14 cellular contexts compared by ENCODE assay signal in genomic region chr13:98103942-98104880, GRCh38. TPM values are rescaled to one million over a fixed set of nuclear protein-coding genes. Genes with fewer than 3 reads are reported as not detected.
DNase-seq lines count a peak whose midpoint lies in the region; ATAC-seq and TF ChIP-seq lines count a peak whose summit lies in the region.
"Had no signal": no experiment of that assay in that cellular context is flagged by ENCODE, and none has a peak within 500 bp of the region (broad histone marks: within the 10 kb centered on the region; RNA-seq: fewer than 3 reads in every experiment).

No MANE protein-coding gene starts in this region.

- H3K27ac ChIP-seq in mesenchymal stem cell (ENCODE audit: low read length, poor library complexity, severe bottlenecking) (no peak overlapping the region), esophagus muscularis mucosa (replicated peaks in 1 of 4) (no peak overlapping the region)
- H3K27ac ChIP-seq: heart right ventricle, Peyer's patch, sigmoid colon, upper lobe of left lung had no signal

- DNase-seq in EH (ENCODE audit: low read depth), result peak; percentile 42
- peak; percentile 24 for DNase-seq in NCI-H748 (lab: John Stamatoyannopoulos, UW; ENCODE audit: unreplicated experiment)
- peak; percentile 39 for DNase-seq in choroid plexus epithelial cell (ENCODE audit: low read depth)
- no peak for DNase-seq in mesenchymal stem cell
- no peak for DNase-seq in posterior cingulate gyrus
- DNase-seq in NK-92 (lab: John Stamatoyannopoulos, UW; ENCODE audit: unreplicated experiment), result no peak
- no peak for DNase-seq in esophagus muscularis mucosa (ENCODE audit: extremely low spot score)
- DNase-seq: activated effector memory CD4-positive, alpha-beta T cell treated with Interleukin-2 at 50 U/mL for 16 hours; heart right ventricle; NCI-H1694; Peyer's patch; sigmoid colon had no signal

- H3K27me3 ChIP-seq in mesenchymal stem cell (ENCODE audit: control insufficient read depth in 1 of 2, insufficient read depth in 1 of 2, low read length in 2 of 2), result no peaks in the 10 kb centered on the region
- peaks cover 0 to 4% (median 0%) of the 10 kb centered on the region in 4 donors for H3K27me3 ChIP-seq in esophagus muscularis mucosa
- H3K27me3 ChIP-seq: heart right ventricle, Peyer's patch, sigmoid colon, upper lobe of left lung had no signal

- H2AK5ac ChIP-seq in mesenchymal stem cell (ENCODE audit: low read length, severe bottlenecking), result no peak overlapping the region

- H3K4me1 ChIP-seq in mesenchymal stem cell (ENCODE audit: control insufficient read depth, insufficient read depth, low read depth, low read length) (peaks cover 4% of the 10 kb centered on the region), esophagus muscularis mucosa (no peaks in the 10 kb centered on the region)
- H3K4me1 ChIP-seq: Peyer's patch, sigmoid colon had no signal

- H2BK15ac ChIP-seq in mesenchymal stem cell (ENCODE audit: low read depth, poor library complexity, severe bottlenecking), result peak overlapping the region; percentile 82

- 61% methylated on average over 10 of the region's 10 CpGs for WGBS in mesenchymal stem cell
- 76% methylated on average over 10 of the region's 10 CpGs for WGBS in esophagus muscularis mucosa

- H3K18ac ChIP-seq in mesenchymal stem cell (ENCODE audit: low read depth in 1 of 2, low read length in 2 of 2), result peak overlapping the region in 1 of 2 experiments; percentile 11

- H3K9ac ChIP-seq in mesenchymal stem cell (ENCODE audit: low read length), result peak overlapping the region; percentile 54

- no peak overlapping the region for H3K23ac ChIP-seq in mesenchymal stem cell (ENCODE audit: low read length in 2 of 2)

- H3K4me3 ChIP-seq in choroid plexus epithelial cell (ENCODE audit: low read depth, low read length), result no peak overlapping the region
- no peak overlapping the region for H3K4me3 ChIP-seq in mesenchymal stem cell (ENCODE audit: insufficient read depth in 1 of 2, low read depth in 1 of 2, low read length in 2 of 2)
- H3K4me3 ChIP-seq in esophagus muscularis mucosa, result no peak overlapping the region
- H3K4me3 ChIP-seq: heart right ventricle, Peyer's patch, sigmoid colon, upper lobe of left lung had no signal

- H2BK12ac ChIP-seq in mesenchymal stem cell (ENCODE audit: low read length in 2 of 2), result peak overlapping the region in 1 of 2 experiments; percentile 37

- no peaks in the 10 kb centered on the region for H3K79me1 ChIP-seq in mesenchymal stem cell (replicated peaks; ENCODE audit: low read length, poor library complexity, severe bottlenecking)

- peak; percentile 47 for TF ChIP-seq CTCF in choroid plexus epithelial cell (conservative IDR thresholded peaks at IDR 0.05; ENCODE audit: low read depth, low read length)
- TF ChIP-seq CTCF in esophagus muscularis mucosa (IDR thresholded peaks at IDR 0.05), result no peak

- intact Hi-C loops in posterior cingulate gyrus (cut with DNase I), result no loop called here
- intact Hi-C loops in esophagus muscularis mucosa (cut with DNase I), result no loop called here

- H2AFZ ChIP-seq in mesenchymal stem cell (ENCODE audit: low read depth, low read length), result no peak overlapping the region

- TF ChIP-seq EP300 in esophagus muscularis mucosa (IDR thresholded peaks at IDR 0.05), result no peak

- peak overlapping the region; percentile 47 for H4K8ac ChIP-seq in mesenchymal stem cell (ENCODE audit: low read length)

- H2BK120ac ChIP-seq in mesenchymal stem cell (ENCODE audit: low read depth, low read length), result no peak overlapping the region

- no peak overlapping the region for H3K4me2 ChIP-seq in mesenchymal stem cell (ENCODE audit: low read length, poor library complexity, severe bottlenecking)

- no peak overlapping the region for H2BK5ac ChIP-seq in mesenchymal stem cell (ENCODE audit: low read depth, low read length, poor library complexity, severe bottlenecking)

- no peak overlapping the region for H4K91ac ChIP-seq in mesenchymal stem cell (ENCODE audit: low read length)

- peaks cover 5% of the 10 kb centered on the region for H3K9me3 ChIP-seq in mesenchymal stem cell (ENCODE audit: control insufficient read depth, low read length)
- no peaks in the 10 kb centered on the region for H3K9me3 ChIP-seq in esophagus muscularis mucosa
- H3K9me3 ChIP-seq: Peyer's patch, sigmoid colon, upper lobe of left lung had no signal

- H3K4ac ChIP-seq in mesenchymal stem cell (ENCODE audit: low read depth in 1 of 2, low read length in 2 of 2), result no peak overlapping the region

- H3K14ac ChIP-seq in mesenchymal stem cell (ENCODE audit: low read length in 2 of 2), result no peak overlapping the region

- no peaks in the 10 kb centered on the region for H3K36me3 ChIP-seq in mesenchymal stem cell (ENCODE audit: control insufficient read depth in 1 of 2, insufficient read depth in 2 of 2, low read depth in 1 of 2, low read length in 2 of 2)
- no peaks in the 10 kb centered on the region for H3K36me3 ChIP-seq in esophagus muscularis mucosa
- H3K36me3 ChIP-seq: heart right ventricle, Peyer's patch, sigmoid colon, upper lobe of left lung had no signal

- TF ChIP-seq POLR2A in esophagus muscularis mucosa (IDR thresholded peaks at IDR 0.05; ENCODE audit: low read depth), result no peak

- no peak for ATAC-seq in HG02884 (IDR thresholded peaks at IDR 0.05; ENCODE audit: unreplicated experiment)
- ATAC-seq: heart right ventricle had no signal

RNA-seq across cellular contexts. Expression of gene FARP1, which starts 38.7 kb away (rescaled TPM):
- 266 TPM for polyA plus RNA-seq in mesenchymal stem cell (2013, experiment 1 of 2)
- polyA plus RNA-seq in mesenchymal stem cell (2013, experiment 2 of 2), result 270 TPM
- 10 to 100 TPM; 21.2 to 56.5 (median 35.1) TPM for total RNA-seq in esophagus muscularis mucosa

Comparison
In these comparisons a context has a peak if more than half of its experiments do, and no peak if none do; other contexts are left out.
1. DNase-seq: peak in EH (single experiment), NCI-H748 (single experiment) and choroid plexus epithelial cell (single experiment); none in mesenchymal stem cell (single experiment), posterior cingulate gyrus (0 of 10), NK-92 (single experiment) and esophagus muscularis mucosa (single experiment).